In the genomic region with DNA sequence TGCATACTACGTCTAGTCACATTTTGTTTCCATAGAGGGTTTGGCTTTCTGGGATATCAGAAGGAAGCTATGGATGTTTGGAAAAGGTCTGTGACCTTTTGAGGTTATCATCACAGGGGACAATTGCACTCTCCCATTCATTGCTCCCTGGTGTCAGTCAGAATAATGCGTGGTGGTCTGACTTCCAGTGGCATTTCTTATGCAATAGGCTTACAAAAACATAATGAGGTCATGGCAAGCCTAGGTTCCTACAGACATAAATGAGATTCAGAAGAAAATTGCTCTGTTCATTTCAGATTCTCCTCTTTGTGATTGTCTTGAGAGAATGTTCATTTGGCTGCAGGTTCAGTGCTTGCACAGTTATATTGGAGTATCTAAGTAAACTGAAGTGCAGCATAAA, we compare ENCODE assay signal across 25 cellular contexts. TPM values are rescaled to one million over a fixed set of nuclear protein-coding genes. Genes with fewer than 3 reads are reported as not detected.
DNase-seq lines count a peak whose midpoint lies in the region; ATAC-seq and TF ChIP-seq lines count a peak whose summit lies in the region.
"Had no signal": no experiment of that assay in that cellular context is flagged by ENCODE, and none has a peak within 500 bp of the region (broad histone marks: within the 10 kb centered on the region; RNA-seq: fewer than 3 reads in every experiment).

No MANE protein-coding gene starts in this region.

- peak overlapping the region; percentile 66 for H3K4me2 ChIP-seq in HCT116 (ENCODE audit: low read length)
- H3K4me2 ChIP-seq in SK-N-SH: no peak overlapping the region

- DNase-seq in HCT116 (ENCODE audit: low read depth, low spot score): no peak
- peak; percentile 82 for DNase-seq in NB4 (ENCODE audit: low read depth)
- no peak for DNase-seq in osteocyte (ENCODE audit: extremely low spot score, unreplicated experiment)
- no peak for DNase-seq in SK-N-SH
- DNase-seq in Ammon's horn (ENCODE audit: low spot score): no peak
- DNase-seq: activated CD4-positive, alpha-beta T cell treated with anti-CD3 and anti-CD28 coated beads, Interleukin-2, amount 10 ng/mL, durations not matched to agents 24 days and 14 days; activated CD8-positive, alpha-beta memory T cell treated with anti-CD3 and anti-CD28 coated beads, Interleukin-2, amount 10 ng/mL, durations not matched to agents 7 days and 5 days; COR-L47; foreskin fibroblast; HFFc6; KG1; NCI-H1092; NCI-H2081; NCI-H446; NK-92 treated with Interleukin-12 subunit alpha and Interleukin-12 subunit beta, amount 100 ng/mL, for 24 hours; nucleus accumbens; upper lobe of right lung had no signal

- CTCF ChIA-PET in HCT116 (lab: Charles Lee) (no interaction called here), SK-N-SH (lab: Yijun Ruan, JAX) (interaction anchor here (0.6 kb wide), 1 partner anchor 27 kb away, joined by 3 read pairs; no protein-coding TSS in a partner anchor)

- H3K36me3 ChIP-seq in HCT116 (ENCODE audit: control insufficient read depth in 1 of 2, insufficient read depth in 2 of 2, low read length in 2 of 2) (peaks cover 2 to 9% of the 10 kb centered on the region in 2 experiments; a peak in 2 of 4 replicates), SK-N-SH (replicated peaks in 1 of 2; ENCODE audit: control insufficient read depth in 1 of 2, insufficient read depth in 2 of 2, low read length in 1 of 2) (peaks cover 18 to 23% of the 10 kb centered on the region in 2 experiments)

- BruUV-seq in HCT116 (replicated peaks; lab: Mats Ljungman, UMichigan): no TSS peak

- peaks cover 27% of the 10 kb centered on the region for H3K36me3 Mint-ChIP-seq in osteocyte (ENCODE audit: unreplicated experiment)

- POLR2A ChIA-PET in HCT116 (lab: Charles Lee) (no interaction called here), SK-N-SH (lab: Yijun Ruan, JAX) (no interaction called here)

- H4K20me1 ChIP-seq in HCT116 (ENCODE audit: insufficient read depth) (no peaks in the 10 kb centered on the region), SK-N-SH (ENCODE audit: insufficient read depth) (peaks cover 91% of the 10 kb centered on the region)

- H3K27ac ChIP-seq in HCT116 (ENCODE audit: low read depth, low read length) (peak overlapping the region; percentile 47; the same call in 1 of the 2 replicates), cingulate gyrus (ENCODE audit: low read depth, low read length) (peak overlapping the region; percentile 11), SK-N-SH (ENCODE audit: low read depth in 2 of 2, low read length in 1 of 2) (no peak overlapping the region)
- H3K27ac ChIP-seq: HL-60, right atrium auricular region, upper lobe of right lung had no signal

- H3K9me3 ChIP-seq in HCT116 (ENCODE audit: control insufficient read depth in 1 of 2, insufficient read depth in 1 of 2, low read depth in 1 of 2, low read length in 2 of 2) (no peaks in the 10 kb centered on the region), SK-N-SH (no peaks in the 10 kb centered on the region)
- H3K9me3 ChIP-seq: right atrium auricular region, upper lobe of right lung had no signal

- WGBS in SK-N-SH (ENCODE audit: low lambda C conversion rate): 83% methylated on average over 2 of the region's 2 CpGs

- H3K27me3 ChIP-seq in HCT116 (ENCODE audit: insufficient read depth, low read length) (no peaks in the 10 kb centered on the region), SK-N-SH (ENCODE audit: insufficient read depth) (no peaks in the 10 kb centered on the region)
- H3K27me3 ChIP-seq: right atrium auricular region, upper lobe of right lung had no signal

- no peak for TF ChIP-seq RAD21 in HCT116 (IDR thresholded peaks at IDR 0.05; ENCODE audit: low read depth)
- no peak for TF ChIP-seq RAD21 in SK-N-SH (IDR thresholded peaks at IDR 0.05; ENCODE audit: low read length)

- H3K27me3 Mint-ChIP-seq in osteocyte (ENCODE audit: unreplicated experiment): no peaks in the 10 kb centered on the region
- H3K27me3 Mint-ChIP-seq: activated CD4-positive, alpha-beta T cell treated with anti-CD3 and anti-CD28 coated beads, Interleukin-2, amount 10 ng/mL, durations not matched to agents 24 days and 14 days; activated CD8-positive, alpha-beta memory T cell treated with anti-CD3 and anti-CD28 coated beads, Interleukin-2, amount 10 ng/mL, durations not matched to agents 7 days and 5 days; dendritic cell treated with granulocyte-macrophage colony-stimulating factor and Interleukin-4, amounts not matched to agents 40 ng/mL and 50 ng/mL, for 4 days had no signal

- H3K9me3 Mint-ChIP-seq in osteocyte (ENCODE audit: unreplicated experiment): no peaks in the 10 kb centered on the region
- H3K9me3 Mint-ChIP-seq: activated CD4-positive, alpha-beta T cell treated with anti-CD3 and anti-CD28 coated beads, Interleukin-2, amount 10 ng/mL, durations not matched to agents 24 days and 14 days; activated T-helper 2 cell treated with anti-CD3 and anti-CD28 coated beads, Interferon-gamma antibody, Interleukin-2, Interleukin-4, amounts not matched to agents 10 μg/mL and 5 μg/mL and 100 μg/mL, durations not matched to agents 14 hours and 24 hours and 36 hours; dendritic cell treated with granulocyte-macrophage colony-stimulating factor and Interleukin-4, amounts not matched to agents 40 ng/mL and 50 ng/mL, for 4 days; HFFc6 had no signal

- peaks cover 89% of the 10 kb centered on the region for H3K79me2 ChIP-seq in HCT116 (ENCODE audit: insufficient read depth, low read length)
- peaks cover 100% of the 10 kb centered on the region for H3K79me2 ChIP-seq in SK-N-SH (ENCODE audit: insufficient read depth)

- ATAC-seq in HCT116: no peak
- ATAC-seq in GM21447 (IDR thresholded peaks at IDR 0.05; ENCODE audit: unreplicated experiment): no peak
- ATAC-seq: activated CD8-positive, alpha-beta memory T cell treated with anti-CD3 and anti-CD28 coated beads, Interleukin-2, amount 10 ng/mL, durations not matched to agents 7 days and 5 days; Right ventricle myocardium inferior; upper lobe of right lung had no signal

- H3K9me2 ChIP-seq in HCT116 (ENCODE audit: insufficient read depth): no peaks in the 10 kb centered on the region
- H3K9me2 ChIP-seq in SK-N-SH: no peaks in the 10 kb centered on the region

- H3K4me1 Mint-ChIP-seq in osteocyte (ENCODE audit: unreplicated experiment): peaks cover 53% of the 10 kb centered on the region

- H3K27ac Mint-ChIP-seq in osteocyte (ENCODE audit: unreplicated experiment): peak overlapping the region; percentile 36
- H3K27ac Mint-ChIP-seq: activated CD4-positive, alpha-beta T cell treated with anti-CD3 and anti-CD28 coated beads, Interleukin-2, amount 10 ng/mL, durations not matched to agents 24 days and 14 days; activated CD8-positive, alpha-beta memory T cell treated with anti-CD3 and anti-CD28 coated beads, Interleukin-2, amount 10 ng/mL, durations not matched to agents 7 days and 5 days; activated T-helper 2 cell treated with anti-CD3 and anti-CD28 coated beads, Interferon-gamma antibody, Interleukin-2, Interleukin-4, amounts not matched to agents 10 μg/mL and 5 μg/mL and 100 μg/mL, durations not matched to agents 14 hours and 24 hours and 36 hours; dendritic cell treated with granulocyte-macrophage colony-stimulating factor and Interleukin-4, amounts not matched to agents 40 ng/mL and 50 ng/mL, for 4 days had no signal

- no peak overlapping the region for H3K4me3 Mint-ChIP-seq in osteocyte (ENCODE audit: unreplicated experiment)
- H3K4me3 Mint-ChIP-seq: activated CD4-positive, alpha-beta T cell treated with anti-CD3 and anti-CD28 coated beads, Interleukin-2, amount 10 ng/mL, durations not matched to agents 24 days and 14 days; activated CD8-positive, alpha-beta memory T cell treated with anti-CD3 and anti-CD28 coated beads, Interleukin-2, amount 10 ng/mL, durations not matched to agents 7 days and 5 days; dendritic cell treated with granulocyte-macrophage colony-stimulating factor and Interleukin-4, amounts not matched to agents 40 ng/mL and 50 ng/mL, for 4 days; HFFc6 had no signal

- RAD21 ChIA-PET in HCT116 (lab: Charles Lee; ENCODE audit: low non-redundant PET in 1 of 2, low total read pairs in 2 of 2, uncharacterized antibody in 2 of 2, unreplicated experiment in 2 of 2): no interaction called here

- H3F3A ChIP-seq in SK-N-SH (replicated peaks; ENCODE audit: insufficient read depth): peaks cover 31% of the 10 kb centered on the region

- TF ChIP-seq CTCF in HCT116 (IDR thresholded peaks at IDR 0.05 in 2 of 3, conservative IDR thresholded peaks at IDR 0.05 in 1 of 3; ENCODE audit: borderline replicate concordance in 1 of 3, insufficient read depth in 1 of 3, low read depth in 2 of 3, low read length in 2 of 3): no peak
- no peak for TF ChIP-seq CTCF in NB4 (IDR thresholded peaks at IDR 0.05; ENCODE audit: low read depth, low read length)
- TF ChIP-seq CTCF in osteocyte (IDR thresholded peaks at IDR 0.05): no peak
- no peak for TF ChIP-seq CTCF in SK-N-SH (IDR thresholded peaks at IDR 0.05)

- H3K4me3 ChIP-seq in HCT116 (replicated peaks in 1 of 2; ENCODE audit: low read depth in 1 of 2, low read length in 2 of 2): peak overlapping the region in 1 of 2 experiments; percentile 22; a peak in 2 of 4 replicates
- no peak overlapping the region for H3K4me3 ChIP-seq in NB4 (ENCODE audit: low read depth, low read length)
- no peak overlapping the region for H3K4me3 ChIP-seq in SK-N-SH (ENCODE audit: low read depth in 2 of 2, low read length in 1 of 2)
- H3K4me3 ChIP-seq: lung, right atrium auricular region, upper lobe of right lung had no signal

- H3K4me1 ChIP-seq in HCT116 (ENCODE audit: control insufficient read depth in 1 of 2, insufficient read depth in 2 of 2, low read length in 2 of 2) (peaks cover 58 to 77% of the 10 kb centered on the region in 2 experiments), SK-N-SH (ENCODE audit: control insufficient read depth in 1 of 2, insufficient read depth in 2 of 2, low read depth in 1 of 2, low read length in 1 of 2) (peaks cover 8 to 15% of the 10 kb centered on the region in 2 experiments; a peak in 3 of 4 replicates)

- no peak for TF ChIP-seq EP300 in SK-N-SH (IDR thresholded peaks at IDR 0.05; ENCODE audit: borderline replicate concordance in 1 of 2, low read depth in 1 of 2, low read length in 1 of 2)

- peak overlapping the region; percentile 28 for H3K9ac ChIP-seq in HCT116 (ENCODE audit: low read length)
- H3K9ac ChIP-seq in SK-N-SH: no peak overlapping the region

- H2AFZ ChIP-seq in HCT116 (ENCODE audit: low read depth, low read length, poor library complexity, severe bottlenecking) (no peak overlapping the region), SK-N-SH (ENCODE audit: low read depth) (no peak overlapping the region)

- no peak for TF ChIP-seq POLR2A in HCT116 (IDR thresholded peaks at IDR 0.05; ENCODE audit: borderline replicate concordance, extremely low read depth, insufficient read depth, insufficient read length)
- TF ChIP-seq POLR2A in NB4 (IDR thresholded peaks at IDR 0.05; ENCODE audit: extremely low read depth, insufficient read length): no peak

- intact Hi-C loops in HCT116 (cut with micrococcal nuclease): no loop called here

TF ChIP-seq in HCT116, 20 proteins besides CTCF, POLR2A, EP300 and RAD21 (continues in another document):
- no peak for TF ChIP-seq ZFX (IDR thresholded peaks at IDR 0.05)

TF ChIP-seq in SK-N-SH, 30 proteins besides CTCF, POLR2A, EP300 and RAD21 (continues in another document):
- TF ChIP-seq FOSL2 (IDR thresholded peaks at IDR 0.05; ENCODE audit: borderline replicate concordance, low read depth): no peak

RNA-seq across cellular contexts. Expression of gene ARHGAP35, which starts 54.6 kb away (rescaled TPM):
- total RNA-seq in HCT116 (2021; ENCODE audit: unreplicated experiment) (47.6 TPM), osteocyte (107 and 113 TPM in 2 replicates)
- polyA plus RNA-seq in HCT116 (2012): 29.0 and 30.2 TPM in 2 replicates
- 19.7 and 25.1 TPM in 2 replicates for polyA plus RNA-seq in SK-N-SH (2012; rRNA removed)
- polyA plus RNA-seq in SK-N-SH (2012; cell fraction: cytosol; rRNA removed): 16.2 and 21.9 TPM in 2 replicates
- polyA plus RNA-seq in SK-N-SH (2012; cell fraction: nucleus; rRNA removed): 21.0 and 26.2 TPM in 2 replicates

Comparison
In these comparisons a context has a peak if more than half of its experiments do, and no peak if none do; other contexts are left out.
1. H3K27ac ChIP-seq: peak in HCT116 (single experiment) and cingulate gyrus (single experiment); none in SK-N-SH (0 of 2).